Comparison of ENCODE assay signal across 8 cellular contexts in genomic region chr10:24722131-24722675, GRCh38. TPM values are rescaled to one million over a fixed set of nuclear protein-coding genes. Genes with fewer than 3 reads are reported as not detected.
DNase-seq lines count a peak whose midpoint lies in the region; ATAC-seq and TF ChIP-seq lines count a peak whose summit lies in the region.

No MANE protein-coding gene starts in this region.

- peak overlapping the region; percentile 89 to 98 (median 94) for H3K27ac ChIP-seq in BLaER1 treated with 17β-estradiol and CSF1 and Interleukin-3, amounts not matched to agents 10 nM and 100 nM
- H3K27ac ChIP-seq in HCT116 (ENCODE audit: low read depth, low read length) = peak overlapping the region; percentile 90
- H3K27ac ChIP-seq in subcutaneous abdominal adipose tissue (ENCODE audit: low read depth, low read length) = peak overlapping the region; percentile 95

- TF ChIP-seq RAD21 in HCT116 (IDR thresholded peaks at IDR 0.05; ENCODE audit: low read depth) = no peak

- H3K4me3 ChIP-seq in BLaER1 treated with 17β-estradiol and CSF1 and Interleukin-3, amounts not matched to agents 10 nM and 100 nM = peak overlapping the region; percentile 74 to 89 (median 84)
- peak overlapping the region; percentile 61 to 73 for H3K4me3 ChIP-seq in HCT116 (replicated peaks in 1 of 2; ENCODE audit: low read depth in 1 of 2, low read length in 2 of 2)
- peak overlapping the region; percentile 79 for H3K4me3 ChIP-seq in iPS-18c (ENCODE audit: insufficient read depth, low read depth, low read length)
- H3K4me3 ChIP-seq in subcutaneous abdominal adipose tissue (ENCODE audit: low read depth in 1 of 5, low read length in 5 of 5) = peak overlapping the region; percentile 55 to 86 (median 78)

- CTCF ChIA-PET in HCT116 (lab: Charles Lee) (no interaction called here), activated B cell treated with CpG ODN at 0.5 μM for 24 hours (lab: Charles Lee) (no interaction called here)

- H4K20me1 ChIP-seq in BLaER1 treated with 17β-estradiol and CSF1 and Interleukin-3, amounts not matched to agents 10 nM and 100 nM = peaks cover 31 to 54% (median 50%) of the 10 kb centered on the region in 11 experiments; a peak in 21 of 22 replicates
- no peaks in the 10 kb centered on the region for H4K20me1 ChIP-seq in HCT116 (ENCODE audit: insufficient read depth)

- peaks cover 57 to 71% (median 65%) of the 10 kb centered on the region in 10 experiments for H3K4me1 ChIP-seq in BLaER1 treated with 17β-estradiol and CSF1 and Interleukin-3, amounts not matched to agents 10 nM and 100 nM
- H3K4me1 ChIP-seq in HCT116 (ENCODE audit: control insufficient read depth in 1 of 2, insufficient read depth in 2 of 2, low read length in 2 of 2) (peaks cover 10 to 28% of the 10 kb centered on the region in 2 experiments), subcutaneous abdominal adipose tissue (ENCODE audit: control insufficient read depth in 5 of 5, insufficient read depth in 5 of 5, low read length in 5 of 5) (peaks cover 4 to 62% (median 59%) of the 10 kb centered on the region in 5 donors)

- no peak for DNase-seq in HCT116 (ENCODE audit: low read depth, low spot score)
- DNase-seq in activated B cell treated with CpG ODN at 0.5 μM for 24 hours = no peak
- no peak for DNase-seq in COLO829 (ENCODE audit: low spot score)
- no peak for DNase-seq in NCI-H1048 (lab: John Stamatoyannopoulos, UW)

- peaks cover 30% of the 10 kb centered on the region for H3K4me1 Mint-ChIP-seq in activated B cell treated with CpG ODN at 0.5 μM for 24 hours

- peaks cover 4% of the 10 kb centered on the region for H3K36me3 Mint-ChIP-seq in activated B cell treated with CpG ODN at 0.5 μM for 24 hours (ENCODE audit: low read depth)

- H3K9me3 Mint-ChIP-seq in activated B cell treated with CpG ODN at 0.5 μM for 24 hours = no peaks in the 10 kb centered on the region

- peak overlapping the region; percentile 63 for H3K27ac Mint-ChIP-seq in activated B cell treated with CpG ODN at 0.5 μM for 24 hours

- peak overlapping the region; percentile 92 to 98 (median 96) for H3K9ac ChIP-seq in BLaER1 treated with 17β-estradiol and CSF1 and Interleukin-3, amounts not matched to agents 10 nM and 100 nM
- peak overlapping the region; percentile 85 for H3K9ac ChIP-seq in HCT116 (ENCODE audit: low read length)
- peak overlapping the region; percentile 11 to 92 (median 73) for H3K9ac ChIP-seq in subcutaneous abdominal adipose tissue (ENCODE audit: low read length in 5 of 5)

- H3K9me2 ChIP-seq in HCT116 (ENCODE audit: insufficient read depth) = no peaks in the 10 kb centered on the region

- TF ChIP-seq CTCF in HCT116 (IDR thresholded peaks at IDR 0.05 in 2 of 3, conservative IDR thresholded peaks at IDR 0.05 in 1 of 3; ENCODE audit: borderline replicate concordance in 1 of 3, insufficient read depth in 1 of 3, low read depth in 2 of 3, low read length in 2 of 3) = no peak
- no peak for TF ChIP-seq CTCF in activated B cell treated with CpG ODN at 0.5 μM for 24 hours (IDR thresholded peaks at IDR 0.05)

- intact Hi-C loops in HCT116 (cut with micrococcal nuclease) (no loop called here), activated B cell treated with CpG ODN at 0.5 μM for 24 hours (cut with micrococcal nuclease) (loop anchor here (5.0 kb wide), 1 partner anchor 1285 kb away; the partner anchor contains the start of gene OTUD1)

- POLR2A ChIA-PET in HCT116 (lab: Charles Lee) (no interaction called here), activated B cell treated with CpG ODN at 0.5 μM for 24 hours (lab: Charles Lee) (interaction anchor here (1.4 kb wide), 1 partner anchor 230 kb away, joined by 5 read pairs; the partner anchor contains the start of gene PRTFDC1)

- ATAC-seq in HCT116 (no peak), activated B cell treated with CpG ODN at 0.5 μM for 24 hours (ENCODE audit: low read depth) (no peak), GM19324 (IDR thresholded peaks at IDR 0.05; ENCODE audit: low FRiP score, unreplicated experiment) (no peak)

- peaks cover 9 to 29% (median 20%) of the 10 kb centered on the region in 11 experiments; a peak in 20 of 22 replicates for H3K36me3 ChIP-seq in BLaER1 treated with 17β-estradiol and CSF1 and Interleukin-3, amounts not matched to agents 10 nM and 100 nM
- H3K36me3 ChIP-seq in HCT116 (ENCODE audit: control insufficient read depth in 1 of 2, insufficient read depth in 2 of 2, low read length in 2 of 2) (no peaks in the 10 kb centered on the region; a peak in 1 of 4 replicates), subcutaneous abdominal adipose tissue (ENCODE audit: control insufficient read depth in 5 of 5, insufficient read depth in 5 of 5, low read length in 5 of 5) (peaks cover 0 to 6% (median 0%) of the 10 kb centered on the region in 5 donors)

- 0 out of 22 replicates have a peak, but pooled peaks cover 0 to 4% (median 0%) of the 10 kb centered on the region in 11 experiments for H3K9me3 ChIP-seq in BLaER1 treated with 17β-estradiol and CSF1 and Interleukin-3, amounts not matched to agents 10 nM and 100 nM (replicated peaks in 1 of 11)
- H3K9me3 ChIP-seq in HCT116 (ENCODE audit: control insufficient read depth in 1 of 2, insufficient read depth in 1 of 2, low read depth in 1 of 2, low read length in 2 of 2) = no peaks in the 10 kb centered on the region
- H3K9me3 ChIP-seq in iPS-18c (ENCODE audit: control insufficient read depth, insufficient read depth, low read length) = no peaks in the 10 kb centered on the region
- H3K9me3 ChIP-seq in subcutaneous abdominal adipose tissue (ENCODE audit: control insufficient read depth in 5 of 5, low read length in 5 of 5) = no peaks in the 10 kb centered on the region

- H3K27me3 Mint-ChIP-seq in activated B cell treated with CpG ODN at 0.5 μM for 24 hours = peaks cover 3% of the 10 kb centered on the region

- peak overlapping the region; percentile 88 for H3K4me3 Mint-ChIP-seq in activated B cell treated with CpG ODN at 0.5 μM for 24 hours

- H3K79me2 ChIP-seq in HCT116 (ENCODE audit: insufficient read depth, low read length) = peaks cover 53% of the 10 kb centered on the region

- TF ChIP-seq POLR2A in HCT116 (IDR thresholded peaks at IDR 0.05; ENCODE audit: borderline replicate concordance, extremely low read depth, insufficient read depth, insufficient read length) = no peak

- H3K27me3 ChIP-seq in BLaER1 treated with 17β-estradiol and CSF1 and Interleukin-3, amounts not matched to agents 10 nM and 100 nM = no peaks in the 10 kb centered on the region
- H3K27me3 ChIP-seq in HCT116 (ENCODE audit: insufficient read depth, low read length) (no peaks in the 10 kb centered on the region), subcutaneous abdominal adipose tissue (ENCODE audit: control insufficient read depth in 5 of 5, insufficient read depth in 4 of 5, low read length in 5 of 5) (no peaks in the 10 kb centered on the region)

- BruUV-seq in HCT116 (replicated peaks; lab: Mats Ljungman, UMichigan) = no TSS peak

- no peak overlapping the region for H2AFZ ChIP-seq in HCT116 (ENCODE audit: low read depth, low read length, poor library complexity, severe bottlenecking)

- RAD21 ChIA-PET in HCT116 (lab: Charles Lee; ENCODE audit: low non-redundant PET in 1 of 2, low total read pairs in 2 of 2, uncharacterized antibody in 2 of 2, unreplicated experiment in 2 of 2) = no interaction called here

- H3K4me2 ChIP-seq in BLaER1 treated with 17β-estradiol and CSF1 and Interleukin-3, amounts not matched to agents 10 nM and 100 nM = peak overlapping the region; percentile 93 to 100 (median 98)
- peak overlapping the region; percentile 84 for H3K4me2 ChIP-seq in HCT116 (ENCODE audit: low read length)

TF ChIP-seq in HCT116, 20 proteins besides CTCF, POLR2A, EP300 and RAD21 (continues in another document):
- TF ChIP-seq SP1 (IDR thresholded peaks at IDR 0.05; ENCODE audit: low read depth) (no peak), CBX3 (IDR thresholded peaks at IDR 0.05; ENCODE audit: low read depth) (no peak), EGR1 (IDR thresholded peaks at IDR 0.05; ENCODE audit: low read depth) (no peak), ELF1 (IDR thresholded peaks at IDR 0.05; ENCODE audit: borderline replicate concordance, low read depth) (no peak), FOSL1 (IDR thresholded peaks at IDR 0.05; ENCODE audit: low read depth) (no peak), TCF7L2 (IDR thresholded peaks at IDR 0.05; ENCODE audit: borderline replicate concordance, extremely low read depth, insufficient read depth, insufficient read length) (no peak), ZBTB33 (IDR thresholded peaks at IDR 0.05; ENCODE audit: extremely low read depth, insufficient replicate concordance, low read length) (no peak), JUND (IDR thresholded peaks at IDR 0.05) (no peak), CEBPB (IDR thresholded peaks at IDR 0.05; ENCODE audit: low read depth) (no peak), YY1 (IDR thresholded peaks at IDR 0.05; ENCODE audit: extremely low read depth, insufficient replicate concordance, low read depth, low read length) (no peak), EZH2phosphoT487 (IDR thresholded peaks at IDR 0.05; ENCODE audit: borderline replicate concordance) (no peak), ZNF274 (IDR thresholded peaks at IDR 0.05; ENCODE audit: low read depth, low read length) (no peak), ATF3 (IDR thresholded peaks at IDR 0.05) (no peak), ZFX (IDR thresholded peaks at IDR 0.05) (no peak), EZH2 (IDR thresholded peaks at IDR 0.05) (no peak)

RNA-seq across cellular contexts. Expression of gene ARHGAP21, which starts 1.5 kb away (rescaled TPM):
- total RNA-seq in HCT116 (2021; ENCODE audit: unreplicated experiment) = 47.7 TPM
- 18.8 and 19.1 TPM in 2 replicates for polyA plus RNA-seq in HCT116 (2012)
- total RNA-seq in activated B cell treated with CpG ODN at 0.5 μM for 24 hours = 16.8 and 20.8 TPM in 2 replicates
